8 cellular contexts compared by ENCODE assay signal in genomic region chr10:61397175-61397986, GRCh38. TPM values are rescaled to one million over a fixed set of nuclear protein-coding genes. Genes with fewer than 3 reads are reported as not detected.
A peak's percentile ranks its signal among the peaks of the same experiment; 100 is the strongest.
DNase-seq lines count a peak whose midpoint lies in the region; ATAC-seq, FAIRE-seq and TF ChIP-seq lines count a peak whose summit lies in the region.

No MANE protein-coding gene starts in this region.

- H3K4me3 Mint-ChIP-seq in activated T-cell treated with anti-CD3 and anti-CD28 coated beads, Interleukin-2, amount 50 U/mL, for 24 hours = peak overlapping the region; percentile 47
- H3K4me3 Mint-ChIP-seq in H9 = no peak overlapping the region

- no peak overlapping the region for H2BK5ac ChIP-seq in mesenchymal stem cell (ENCODE audit: low read depth, low read length, poor library complexity, severe bottlenecking)
- no peak overlapping the region for H2BK5ac ChIP-seq in H9 (ENCODE audit: insufficient read length, low read length)

- no peaks in the 10 kb centered on the region for H3K79me1 ChIP-seq in mesenchymal stem cell (replicated peaks; ENCODE audit: low read length, poor library complexity, severe bottlenecking)
- no peaks in the 10 kb centered on the region for H3K79me1 ChIP-seq in H9 (ENCODE audit: insufficient read depth, low read depth, low read length, poor library complexity, severe bottlenecking)

- H2BK12ac ChIP-seq in mesenchymal stem cell (ENCODE audit: low read length in 2 of 2) (no peak overlapping the region), H9 (ENCODE audit: insufficient read length, low read depth, low read length) (no peak overlapping the region)

- H3K4me1 ChIP-seq in K562 (replicated peaks in 1 of 2; ENCODE audit: control insufficient read depth in 2 of 2, insufficient read depth in 2 of 2, low read length in 2 of 2) (no peaks in the 10 kb centered on the region; a peak in 1 of 5 replicates), mesenchymal stem cell (ENCODE audit: control insufficient read depth, insufficient read depth, low read depth, low read length) (no peaks in the 10 kb centered on the region), BE2C (no peaks in the 10 kb centered on the region), H9 (ENCODE audit: insufficient read depth, low read length) (no peaks in the 10 kb centered on the region)

- ATAC-seq in K562 = peak; percentile 64; the same call in 2 of the 3 replicates

- no peak overlapping the region for H3K56ac ChIP-seq in H9 (ENCODE audit: insufficient read length, low read depth, low read length)

- TF ChIP-seq CTCF in K562 (IDR thresholded peaks at IDR 0.05 in 2 of 3, conservative IDR thresholded peaks at IDR 0.05 in 1 of 3; ENCODE audit: insufficient read depth in 2 of 3, low read depth in 1 of 3, low read length in 3 of 3) = no peak
- no peak for TF ChIP-seq CTCF in BE2C (IDR thresholded peaks at IDR 0.05; ENCODE audit: low read depth, low read length)
- no peak for TF ChIP-seq CTCF in H9 (conservative IDR thresholded peaks at IDR 0.05)

- H3K9me3 Mint-ChIP-seq in activated T-cell treated with anti-CD3 and anti-CD28 coated beads, Interleukin-2, amount 50 U/mL, for 24 hours = no peaks in the 10 kb centered on the region
- peaks cover 0 to 2% of the 10 kb centered on the region in 2 experiments; a peak in 1 of 5 replicates for H3K9me3 Mint-ChIP-seq in H9

- H3K9me1 ChIP-seq in K562 (ENCODE audit: control insufficient read depth, insufficient read depth, low read length) = no peaks in the 10 kb centered on the region

- H3K36me3 ChIP-seq in KOPT-K1 (ENCODE audit: insufficient read depth, low read length) (no peaks in the 10 kb centered on the region), K562 (ENCODE audit: control insufficient read depth, insufficient read depth, low read length) (no peaks in the 10 kb centered on the region), mesenchymal stem cell (ENCODE audit: control insufficient read depth in 1 of 2, insufficient read depth in 2 of 2, low read depth in 1 of 2, low read length in 2 of 2) (no peaks in the 10 kb centered on the region), BE2C (no peaks in the 10 kb centered on the region)

- DNase-seq in activated T-cell treated with anti-CD3 and anti-CD28 coated beads, Interleukin-2, amount 50 U/mL, for 24 hours = no peak
- no peak for DNase-seq in activated T-cell treated with anti-CD3 and anti-CD28 coated beads, Interleukin-2, amount 50 U/mL, for 48 hours
- DNase-seq in K562 (ENCODE audit: extremely low read depth in 1 of 4, low spot score in 3 of 4) (peak in 1 of 4 experiments; percentile 18), mesenchymal stem cell (peak; percentile 68), NCI-H526 treated with DMSO at 0.1 percent for 48 hours (lab: John Stamatoyannopoulos, UW) (no peak), BE2C (no peak), H9 (no peak)

- CTCF ChIA-PET in K562 (lab: Yijun Ruan, JAX; ENCODE audit: low intra/inter-chr PET ratio) = no interaction called here

- in situ Hi-C loops in K562 (cut with MboI) = no loop called here

- no peaks in the 10 kb centered on the region for H3K36me3 Mint-ChIP-seq in activated T-cell treated with anti-CD3 and anti-CD28 coated beads, Interleukin-2, amount 50 U/mL, for 24 hours (ENCODE audit: low read depth)
- no peaks in the 10 kb centered on the region; a peak in 1 of 7 replicates for H3K36me3 Mint-ChIP-seq in H9 (ENCODE audit: insufficient read depth in 1 of 3, low read depth in 3 of 3)

- H4K20me1 ChIP-seq in K562 (replicated peaks; ENCODE audit: control insufficient read depth, insufficient read depth, low read length) = no peaks in the 10 kb centered on the region
- H4K20me1 ChIP-seq in H9 (ENCODE audit: control insufficient read depth, insufficient read depth, insufficient read length) = no peaks in the 10 kb centered on the region

- no peaks in the 10 kb centered on the region for H3K23me2 ChIP-seq in H9 (ENCODE audit: insufficient read length, low read depth, low read length, poor library complexity, severe bottlenecking)

- H2AK5ac ChIP-seq in mesenchymal stem cell (ENCODE audit: low read length, severe bottlenecking) (no peak overlapping the region), H9 (ENCODE audit: insufficient read length, low read length) (no peak overlapping the region)

- 10% methylated on average over 7 of the region's 7 CpGs for WGBS in K562 (ENCODE audit: insufficient coverage, low coverage, missing lambda C conversion rate)
- 93% methylated on average over 4 of the region's 7 CpGs for WGBS in mesenchymal stem cell
- no CpG with 5 or more reads among the region's 7 CpGs for WGBS in H9 (ENCODE audit: extremely low coverage, insufficient read length, low lambda C conversion rate)

- H3K27me3 ChIP-seq in K562 (ENCODE audit: control insufficient read depth in 2 of 2, insufficient read depth in 2 of 2, low read length in 2 of 2) (no peaks in the 10 kb centered on the region), mesenchymal stem cell (ENCODE audit: control insufficient read depth in 1 of 2, insufficient read depth in 1 of 2, low read length in 2 of 2) (no peaks in the 10 kb centered on the region), BE2C (no peaks in the 10 kb centered on the region), H9 (ENCODE audit: insufficient read depth, low read length) (no peaks in the 10 kb centered on the region)

- H3K27ac Mint-ChIP-seq in activated T-cell treated with anti-CD3 and anti-CD28 coated beads, Interleukin-2, amount 50 U/mL, for 24 hours = no peak overlapping the region
- no peak overlapping the region for H3K27ac Mint-ChIP-seq in H9

- peaks cover 15% of the 10 kb centered on the region for H3K9me3 ChIP-seq in KOPT-K1 (ENCODE audit: insufficient read depth, low read length, poor library complexity, severe bottlenecking)
- H3K9me3 ChIP-seq in K562 (replicated peaks; ENCODE audit: control insufficient read depth, insufficient read depth, low read depth, low read length) = no peaks in the 10 kb centered on the region
- H3K9me3 ChIP-seq in mesenchymal stem cell (ENCODE audit: control insufficient read depth, low read length) = no peaks in the 10 kb centered on the region
- no peaks in the 10 kb centered on the region for H3K9me3 ChIP-seq in BE2C
- H3K9me3 ChIP-seq in H9 (ENCODE audit: control insufficient read depth, low read depth, low read length) = no peaks in the 10 kb centered on the region

- no peak overlapping the region for H3K9ac ChIP-seq in K562 (ENCODE audit: insufficient read depth in 1 of 2, low read depth in 2 of 2, low read length in 2 of 2)
- H3K9ac ChIP-seq in mesenchymal stem cell (ENCODE audit: low read length) = peak overlapping the region; percentile 87
- no peak overlapping the region for H3K9ac ChIP-seq in H9 (ENCODE audit: extremely low read depth, insufficient read length, low read length)

- H3T11ph ChIP-seq in H9 (ENCODE audit: low read length) = no peak overlapping the region

- H3K27ac ChIP-seq in KOPT-K1 (ENCODE audit: low read depth, low read length, poor library complexity, severe bottlenecking) (peak overlapping the region; percentile 66), K562 (ENCODE audit: extremely low read depth, low read depth, low read length) (no peak overlapping the region), mesenchymal stem cell (ENCODE audit: low read length, poor library complexity, severe bottlenecking) (no peak overlapping the region), H9 (ENCODE audit: insufficient read length, low read depth, low read length) (no peak overlapping the region)

- H3K14ac ChIP-seq in mesenchymal stem cell (ENCODE audit: low read length in 2 of 2) = no peak overlapping the region
- no peak overlapping the region for H3K14ac ChIP-seq in H9 (ENCODE audit: insufficient read depth, low read length)

- no peak overlapping the region for H2BK20ac ChIP-seq in H9 (ENCODE audit: low read depth, low read length, poor library complexity, severe bottlenecking)

- H4K5ac ChIP-seq in H9 (ENCODE audit: insufficient read length, low read depth, low read length) = no peak overlapping the region

- no peak overlapping the region for H3K4ac ChIP-seq in mesenchymal stem cell (ENCODE audit: low read depth in 1 of 2, low read length in 2 of 2)
- no peak overlapping the region for H3K4ac ChIP-seq in H9 (ENCODE audit: low read depth, low read length)

- H4K91ac ChIP-seq in mesenchymal stem cell (ENCODE audit: low read length) (no peak overlapping the region), H9 (ENCODE audit: insufficient read length, low read depth, low read length) (no peak overlapping the region)

- H3K4me2 ChIP-seq in K562 (ENCODE audit: insufficient read depth, low read length) (peak overlapping the region; percentile 56), mesenchymal stem cell (ENCODE audit: low read length, poor library complexity, severe bottlenecking) (peak overlapping the region; percentile 47), H9 (ENCODE audit: insufficient read depth, insufficient read length, low read length) (no peak overlapping the region)

- peaks cover 16% of the 10 kb centered on the region for H3K4me1 Mint-ChIP-seq in activated T-cell treated with anti-CD3 and anti-CD28 coated beads, Interleukin-2, amount 50 U/mL, for 24 hours (ENCODE audit: low read depth)
- H3K4me1 Mint-ChIP-seq in H9 = no peaks in the 10 kb centered on the region

- H4K8ac ChIP-seq in mesenchymal stem cell (ENCODE audit: low read length) (no peak overlapping the region), H9 (replicated peaks; ENCODE audit: insufficient read length, low read depth, low read length) (no peak overlapping the region)

- TF ChIP-seq EP300 in K562 (IDR thresholded peaks at IDR 0.05; ENCODE audit: low read length) = no peak

- H2AFZ ChIP-seq in K562 (ENCODE audit: low read depth, low read length) (peak overlapping the region; percentile 81), mesenchymal stem cell (ENCODE audit: low read depth, low read length) (no peak overlapping the region), H9 (ENCODE audit: low read length) (no peak overlapping the region)

- no peak for TF ChIP-seq RAD21 in K562 (CRISPR knock-in tag; conservative IDR thresholded peaks at IDR 0.05 in 1 of 2, IDR thresholded peaks at IDR 0.05 in 1 of 2)

- H2BK15ac ChIP-seq in mesenchymal stem cell (ENCODE audit: low read depth, poor library complexity, severe bottlenecking) = no peak overlapping the region
- no peak overlapping the region for H2BK15ac ChIP-seq in H9 (ENCODE audit: low read depth, low read length)

- BruUV-seq in K562 (replicated peaks; lab: Mats Ljungman, UMichigan) = no TSS peak

- H3K4me3 ChIP-seq in K562 (peak overlapping the region; percentile 7; the same call in 1 of the 2 replicates), mesenchymal stem cell (ENCODE audit: insufficient read depth in 1 of 2, low read depth in 1 of 2, low read length in 2 of 2) (peak overlapping the region in 1 of 2 experiments; percentile 69), BE2C (ENCODE audit: low read depth, low read length) (no peak overlapping the region)

- no peaks in the 10 kb centered on the region for H3K79me2 ChIP-seq in K562 (ENCODE audit: control insufficient read depth, insufficient read depth, low read length)
- H3K79me2 ChIP-seq in H9 (ENCODE audit: insufficient read depth, low read length) = no peaks in the 10 kb centered on the region

- peak overlapping the region; percentile 34 for H2BK120ac ChIP-seq in mesenchymal stem cell (ENCODE audit: low read depth, low read length)
- no peak overlapping the region for H2BK120ac ChIP-seq in H9 (ENCODE audit: low read depth, low read length, poor library complexity, severe bottlenecking)

- TF ChIP-seq POLR2A in K562 (conservative IDR thresholded peaks at IDR 0.05) = no peak

- peaks cover 8% of the 10 kb centered on the region for H3K27me3 Mint-ChIP-seq in activated T-cell treated with anti-CD3 and anti-CD28 coated beads, Interleukin-2, amount 50 U/mL, for 24 hours
- H3K27me3 Mint-ChIP-seq in H9 (ENCODE audit: low read depth) = no peaks in the 10 kb centered on the region

- intact Hi-C loops in K562 (cut with micrococcal nuclease) = no loop called here

- POLR2A ChIA-PET in K562 (lab: Yijun Ruan, JAX) = interaction anchor here (1.5 kb wide), 2 partner anchors 10 to 18 kb away, joined by 5 to 6 read pairs; no protein-coding TSS in a partner anchor

- H3K23ac ChIP-seq in mesenchymal stem cell (ENCODE audit: low read length in 2 of 2) (no peak overlapping the region), H9 (ENCODE audit: insufficient read length, low read depth, low read length) (no peak overlapping the region)

- H3K18ac ChIP-seq in mesenchymal stem cell (ENCODE audit: low read depth in 1 of 2, low read length in 2 of 2) = no peak overlapping the region
- H3K18ac ChIP-seq in H9 (ENCODE audit: insufficient read length, low read depth, low read length) = no peak overlapping the region

- FAIRE-seq in K562 (lab: Jason Lieb, UNC) = no peak

RNA-seq across cellular contexts. Expression of gene TMEM26, which starts 55.8 kb away (rescaled TPM):
- not detected in 2 replicates for total RNA-seq in K562 (2011; cell fraction: chromatin; rRNA removed; ENCODE audit: low replicate concordance)
- total RNA-seq in K562 (2011; cell fraction: nucleolus; rRNA removed) = not detected in 2 replicates
- total RNA-seq in K562 (2011; cell fraction: nucleoplasm; rRNA removed) = not detected in 2 replicates
- total RNA-seq in K562 (2014; rRNA removed) (not detected in 2 replicates), K562 (2014; rRNA removed; fragmentation: Illumina TruSeq; extraction: Trizol) (not detected in 2 replicates), K562 (2015; rRNA removed; fragmentation: Illumina TruSeq; extraction: Trizol) (not detected in 2 replicates), K562 (2021) (not detected in 2 replicates), H9 (2021) (0.09 and 0.15 TPM in 2 replicates)
- polyA plus RNA-seq in K562 (2011; rRNA removed) (not detected in 2 replicates), K562 (2014; fragmentation: Illumina TruSeq; extraction: Trizol) (not detected in 2 replicates), K562 (2014; fragmentation: Nextera tagmentation; extraction: Ambion mirVana) (not detected), K562 (2014; rRNA removed) (not detected in 2 replicates)
- not detected in 2 replicates for polyA plus RNA-seq in K562 (2011; cell fraction: cytosol; rRNA removed)
- not detected in 2 replicates for polyA plus RNA-seq in K562 (2011; cell fraction: nucleus; rRNA removed)
- not detected in 2 replicates for polyA plus RNA-seq in K562 (2012)
- not detected in 2 replicates for polyA minus RNA-seq in K562 (2011; rRNA and poly(A)+ RNA removed)
- polyA minus RNA-seq in K562 (2011; cell fraction: cytosol; rRNA and poly(A)+ RNA removed) = not detected in 2 replicates
- not detected in 2 replicates for polyA minus RNA-seq in K562 (2011; cell fraction: nucleus; rRNA and poly(A)+ RNA removed)
- 11.6 TPM for polyA plus RNA-seq in mesenchymal stem cell (2013, experiment 1 of 2)
- 12.8 TPM for polyA plus RNA-seq in mesenchymal stem cell (2013, experiment 2 of 2)
- not detected for polyA plus RNA-seq in BE2C (2012; ENCODE audit: insufficient read depth, insufficient read length, low read depth)
